In genomic region chr22:42946551-42947198, GRCh38 we compare ENCODE assay signal across 15 cellular contexts.
A peak's percentile ranks its signal among the peaks of the same experiment; 100 is the strongest.
DNase-seq lines count a peak whose midpoint lies in the region; ATAC-seq and TF ChIP-seq lines count a peak whose summit lies in the region.
"Had no signal": no experiment of that assay in that cellular context is flagged by ENCODE, and none has a peak within 500 bp of the region (broad histone marks: within the 10 kb centered on the region; RNA-seq: fewer than 3 reads in every experiment).

No MANE protein-coding gene starts in this region.

- H3K36me3 ChIP-seq in vagina, result no peaks in the 10 kb centered on the region
- H3K36me3 ChIP-seq in CD8-positive, alpha-beta T cell (ENCODE audit: insufficient read depth, low read length), result no peaks in the 10 kb centered on the region
- H3K36me3 ChIP-seq in testis (ENCODE audit: low read depth, missing control alignments), result no peaks in the 10 kb centered on the region
- H3K36me3 ChIP-seq in effector memory CD4-positive, alpha-beta T cell (ENCODE audit: control insufficient read depth, insufficient read depth, low read length), result no peaks in the 10 kb centered on the region

- no peaks in the 10 kb centered on the region for H3K27me3 ChIP-seq in vagina
- no peaks in the 10 kb centered on the region for H3K27me3 ChIP-seq in CD8-positive, alpha-beta T cell (ENCODE audit: insufficient read depth, low read length)
- H3K27me3 ChIP-seq in testis, result no peaks in the 10 kb centered on the region
- H3K27me3 ChIP-seq in effector memory CD4-positive, alpha-beta T cell (replicated peaks; ENCODE audit: control insufficient read depth, insufficient read depth, low read length, poor library complexity, severe bottlenecking), result no peaks in the 10 kb centered on the region
- H3K27me3 ChIP-seq: BE2C had no signal

- TF ChIP-seq POLR2A in vagina (IDR thresholded peaks at IDR 0.05) (no peak), testis (IDR thresholded peaks at IDR 0.05) (no peak)

- H3K9me3 Mint-ChIP-seq in stimulated activated naive CD8-positive, alpha-beta T cell treated with anti-CD3 and anti-CD28 coated beads, Interleukin-15, amount 100 ng/mL, for 72 hours, result no peaks in the 10 kb centered on the region
- no peaks in the 10 kb centered on the region for H3K9me3 Mint-ChIP-seq in MCF 10A (ENCODE audit: unreplicated experiment)
- H3K9me3 Mint-ChIP-seq in naive B cell, result no peaks in the 10 kb centered on the region
- no peaks in the 10 kb centered on the region for H3K9me3 Mint-ChIP-seq in CD8-positive, alpha-beta T cell

- intact Hi-C loops in MCF 10A (cut with micrococcal nuclease), result no loop called here
- intact Hi-C loops in vagina (cut with DNase I), result no loop called here
- intact Hi-C loops in CD8-positive, alpha-beta T cell (cut with DNase I, micrococcal nuclease), result no loop called here
- intact Hi-C loops in testis (cut with DNase I; ENCODE audit: low total_unique reads), result no loop called here

- peaks cover 7% of the 10 kb centered on the region for H3K36me3 Mint-ChIP-seq in MCF 10A (ENCODE audit: insufficient read depth, unreplicated experiment)
- peaks cover 7 to 11% of the 10 kb centered on the region in 2 donors for H3K36me3 Mint-ChIP-seq in naive B cell
- peaks cover 20% of the 10 kb centered on the region for H3K36me3 Mint-ChIP-seq in CD8-positive, alpha-beta T cell

- no peak for DNase-seq in stimulated activated naive CD8-positive, alpha-beta T cell treated with anti-CD3 and anti-CD28 coated beads, Interleukin-15, amount 100 ng/mL, for 72 hours
- no peak for DNase-seq in stimulated activated naive CD8-positive, alpha-beta T cell treated with anti-CD3 and anti-CD28 coated beads, Interleukin-15, Interleukin-2, amounts not matched to agents 100 U/mL and 50 U/mL, for 24 hours
- DNase-seq in MCF 10A (ENCODE audit: unreplicated experiment) (no peak), naive B cell (no peak), vagina (ENCODE audit: extremely low spot score in 2 of 2) (no peak), testis (no peak)
- DNase-seq in CD8-positive, alpha-beta T cell, result no peak
- no peak for DNase-seq in effector memory CD4-positive, alpha-beta T cell
- DNase-seq: activated CD4-positive, alpha-beta T cell treated with anti-CD3 and anti-CD28 coated beads for 4 hours; activated naive CD4-positive, alpha-beta T cell treated with anti-CD3 and anti-CD28 coated beads, Interleukin-2, amount 50 U/mL, for 16 hours; BE2C; kidney; NCI-H1930; SIG-M5 had no signal

- H3K9me3 ChIP-seq in vagina, result no peaks in the 10 kb centered on the region
- no peaks in the 10 kb centered on the region for H3K9me3 ChIP-seq in CD8-positive, alpha-beta T cell (ENCODE audit: low read length)
- H3K9me3 ChIP-seq in testis, result no peaks in the 10 kb centered on the region
- no peaks in the 10 kb centered on the region for H3K9me3 ChIP-seq in effector memory CD4-positive, alpha-beta T cell (ENCODE audit: control insufficient read depth, low read length)
- H3K9me3 ChIP-seq: BE2C had no signal

- no peak for ATAC-seq in stimulated activated naive CD8-positive, alpha-beta T cell treated with anti-CD3 and anti-CD28 coated beads, Interleukin-15, amount 100 ng/mL, for 72 hours
- no peak for ATAC-seq in stimulated activated naive CD8-positive, alpha-beta T cell treated with anti-CD3 and anti-CD28 coated beads, Interleukin-15, Interleukin-2, amounts not matched to agents 100 U/mL and 50 U/mL, for 24 hours
- ATAC-seq in naive B cell (ENCODE audit: low read depth in 2 of 2), result no peak
- no peak for ATAC-seq in CD8-positive, alpha-beta T cell
- ATAC-seq: esophagus mucosa had no signal

- H3K4me1 ChIP-seq in vagina (peaks cover 59% of the 10 kb centered on the region), testis (peaks cover 32% of the 10 kb centered on the region)
- H3K4me1 ChIP-seq in CD8-positive, alpha-beta T cell (ENCODE audit: insufficient read depth, low read length), result peaks cover 32% of the 10 kb centered on the region
- H3K4me1 ChIP-seq in effector memory CD4-positive, alpha-beta T cell (ENCODE audit: control insufficient read depth, insufficient read depth, low read length, poor library complexity, severe bottlenecking), result peaks cover 8% of the 10 kb centered on the region

- TF ChIP-seq CTCF in MCF 10A (IDR thresholded peaks at IDR 0.05; ENCODE audit: unreplicated experiment) (no peak), vagina (IDR thresholded peaks at IDR 0.05) (no peak), testis (IDR thresholded peaks at IDR 0.05) (no peak)
- TF ChIP-seq CTCF in CD8-positive, alpha-beta T cell (IDR thresholded peaks at IDR 0.05), result no peak

- H3K4me3 ChIP-seq in vagina, result no peak overlapping the region
- H3K4me3 ChIP-seq in CD8-positive, alpha-beta T cell (ENCODE audit: low read depth, low read length), result no peak overlapping the region
- no peak overlapping the region for H3K4me3 ChIP-seq in testis
- H3K4me3 ChIP-seq in effector memory CD4-positive, alpha-beta T cell (ENCODE audit: insufficient read depth, low read depth, low read length, poor library complexity, severe bottlenecking), result no peak overlapping the region

- peaks cover 45% of the 10 kb centered on the region for H3K4me1 Mint-ChIP-seq in stimulated activated naive CD8-positive, alpha-beta T cell treated with anti-CD3 and anti-CD28 coated beads, Interleukin-15, amount 100 ng/mL, for 72 hours
- peaks cover 43% of the 10 kb centered on the region for H3K4me1 Mint-ChIP-seq in MCF 10A (ENCODE audit: insufficient read depth, unreplicated experiment)
- peaks cover 37 to 44% (median 41%) of the 10 kb centered on the region in 3 donors for H3K4me1 Mint-ChIP-seq in naive B cell
- peaks cover 52% of the 10 kb centered on the region for H3K4me1 Mint-ChIP-seq in CD8-positive, alpha-beta T cell (ENCODE audit: low read depth)

- H3K4me3 Mint-ChIP-seq in stimulated activated naive CD8-positive, alpha-beta T cell treated with anti-CD3 and anti-CD28 coated beads, Interleukin-15, amount 100 ng/mL, for 72 hours, result peak overlapping the region in 1 of 2 donors; percentile 25
- H3K4me3 Mint-ChIP-seq in MCF 10A (ENCODE audit: unreplicated experiment) (no peak overlapping the region), naive B cell (no peak overlapping the region)
- H3K4me3 Mint-ChIP-seq in CD8-positive, alpha-beta T cell, result no peak overlapping the region

- H3K27ac ChIP-seq in vagina (peak overlapping the region; percentile 18), testis (peak overlapping the region in 1 of 2 donors; percentile 37)
- no peak overlapping the region for H3K27ac ChIP-seq in CD8-positive, alpha-beta T cell (ENCODE audit: low read depth, low read length)
- no peak overlapping the region for H3K27ac ChIP-seq in effector memory CD4-positive, alpha-beta T cell (ENCODE audit: insufficient read depth, low read length, poor library complexity, severe bottlenecking)

- WGBS in testis, 2 donors, result 85 to 93% methylated on average over 16 of the region's 16 CpGs

- H3K27me3 Mint-ChIP-seq in stimulated activated naive CD8-positive, alpha-beta T cell treated with anti-CD3 and anti-CD28 coated beads, Interleukin-15, amount 100 ng/mL, for 72 hours, result no peaks in the 10 kb centered on the region
- H3K27me3 Mint-ChIP-seq in MCF 10A (ENCODE audit: insufficient read depth, unreplicated experiment) (no peaks in the 10 kb centered on the region), naive B cell (no peaks in the 10 kb centered on the region)
- no peaks in the 10 kb centered on the region for H3K27me3 Mint-ChIP-seq in CD8-positive, alpha-beta T cell (ENCODE audit: low read depth)

- peak overlapping the region; percentile 52 to 81 for H3K27ac Mint-ChIP-seq in stimulated activated naive CD8-positive, alpha-beta T cell treated with anti-CD3 and anti-CD28 coated beads, Interleukin-15, amount 100 ng/mL, for 72 hours
- H3K27ac Mint-ChIP-seq in MCF 10A (ENCODE audit: low read depth, unreplicated experiment) (peak overlapping the region; percentile 55), naive B cell (peak overlapping the region in 4 of 6 donors; percentile 4 to 91 (median 52))
- H3K27ac Mint-ChIP-seq in CD8-positive, alpha-beta T cell, result no peak overlapping the region

- POLR2A ChIA-PET in MCF 10A (lab: Yijun Ruan, JAX), result interaction anchor here (0.8 to 2.9 kb wide), 2 partner anchors 12 to 13 kb away, joined by 3 to 12 read pairs; no protein-coding TSS in a partner anchor
- POLR2A ChIA-PET in CD8-positive, alpha-beta T cell (lab: Charles Lee), result no interaction called here

- BruUV-seq in MCF 10A (replicated peaks; lab: Mats Ljungman, UMichigan), result no TSS peak

- CTCF ChIA-PET in MCF 10A (lab: Yijun Ruan, JAX), result interaction anchor here (0.6 to 0.7 kb wide), 2 partner anchors 296 to 465 kb away, joined by 3 to 4 read pairs; no protein-coding TSS in a partner anchor
- CTCF ChIA-PET in CD8-positive, alpha-beta T cell (lab: Charles Lee), result interaction anchor here (1.2 kb wide), 1 partner anchor 38 kb away, joined by 3 read pairs; no protein-coding TSS in a partner anchor
